Comparison of ENCODE assay signal across 8 cellular contexts in genomic region chr6:106997392-106998257, GRCh38. TPM values are rescaled to one million over a fixed set of nuclear protein-coding genes. Genes with fewer than 3 reads are reported as not detected.
A peak's percentile ranks its signal among the peaks of the same experiment; 100 is the strongest.
DNase-seq lines count a peak whose midpoint lies in the region; FAIRE-seq and TF ChIP-seq lines count a peak whose summit lies in the region.

No MANE protein-coding gene starts in this region.

- H3K27me3 Mint-ChIP-seq in chondrocyte (ENCODE audit: low read depth) (peaks cover 5% of the 10 kb centered on the region), mesothelial cell of epicardium (ENCODE audit: low read depth) (no peaks in the 10 kb centered on the region)

- H3K4me1 ChIP-seq in prostate gland (replicated peaks), result no peaks in the 10 kb centered on the region

- H3K4me1 Mint-ChIP-seq in chondrocyte (ENCODE audit: low read depth) (no peaks in the 10 kb centered on the region), mesothelial cell of epicardium (peaks cover 3% of the 10 kb centered on the region)

- intact Hi-C loops in prostate gland (cut with DNase I), result no loop called here

- no peak for TF ChIP-seq POLR2A in prostate gland (IDR thresholded peaks at IDR 0.05)

- no peaks in the 10 kb centered on the region for H3K9me3 ChIP-seq in prostate gland

- H3K4me3 ChIP-seq in BJ (ENCODE audit: low read depth, low read length) (no peak overlapping the region), prostate gland (no peak overlapping the region)

- no peaks in the 10 kb centered on the region for H3K9me3 Mint-ChIP-seq in chondrocyte (ENCODE audit: low read depth)
- no peaks in the 10 kb centered on the region for H3K9me3 Mint-ChIP-seq in mesothelial cell of epicardium

- H3K27ac Mint-ChIP-seq in chondrocyte (ENCODE audit: unreplicated experiment) (no peak overlapping the region), mesothelial cell of epicardium (no peak overlapping the region)

- H3K27me3 ChIP-seq in BJ (ENCODE audit: control insufficient read depth, insufficient read depth, low read length) (0 out of 2 replicates have a peak, but pooled peaks cover 2% of the 10 kb centered on the region), prostate gland (replicated peaks; ENCODE audit: insufficient read depth) (no peaks in the 10 kb centered on the region)

- H3K4me3 Mint-ChIP-seq in chondrocyte (ENCODE audit: unreplicated experiment) (no peak overlapping the region), mesothelial cell of epicardium (no peak overlapping the region)

- WGBS in prostate gland, result 42% methylated on average over 14 of the region's 14 CpGs

- peak; percentile 86 for TF ChIP-seq CTCF in BJ (IDR thresholded peaks at IDR 0.05; ENCODE audit: insufficient read depth, low read depth, low read length)
- peak; percentile 83 for TF ChIP-seq CTCF in chondrocyte (IDR thresholded peaks at IDR 0.05)
- TF ChIP-seq CTCF in mesothelial cell of epicardium (IDR thresholded peaks at IDR 0.05; ENCODE audit: unreplicated experiment), result peak; percentile 76
- peak in 2 of 4 experiments; percentile 41 to 53 for TF ChIP-seq CTCF in prostate gland (IDR thresholded peaks at IDR 0.05)

- no peak overlapping the region for H3K27ac ChIP-seq in prostate gland

- H3K36me3 Mint-ChIP-seq in chondrocyte (ENCODE audit: low read depth) (no peaks in the 10 kb centered on the region), mesothelial cell of epicardium (no peaks in the 10 kb centered on the region)

- DNase-seq in BJ (ENCODE audit: low read depth), result no peak
- DNase-seq in GM19239 (ENCODE audit: insufficient read length, low spot score), result peak; percentile 62
- peak; percentile 12 for DNase-seq in NCI-H187 treated with DMSO at 0.1 percent for 48 hours (lab: John Stamatoyannopoulos, UW)
- DNase-seq in UCSD-AML1 (lab: John Stamatoyannopoulos, UW; ENCODE audit: unreplicated experiment), result peak; percentile 53
- no peak for DNase-seq in chondrocyte (ENCODE audit: low spot score)
- DNase-seq in mesothelial cell of epicardium (ENCODE audit: low spot score in 2 of 2, unreplicated experiment in 2 of 2), result peak; percentile 34 to 63
- DNase-seq in superior temporal gyrus (ENCODE audit: extremely low spot score), result peak; percentile 59
- DNase-seq in prostate gland (ENCODE audit: low spot score), result no peak

- peak; percentile 87 for FAIRE-seq in GM19239 (lab: Jason Lieb, UNC)

- CTCF ChIA-PET in BJ (lab: Yijun Ruan, JAX), result interaction anchor here (0.5 to 2.3 kb wide), 21 partner anchors 9 to 1986 kb away, joined by 3 to 10 read pairs (median 4); no protein-coding TSS in a partner anchor

- POLR2A ChIA-PET in BJ (lab: Charles Lee), result no interaction called here

- H3K36me3 ChIP-seq in BJ (ENCODE audit: control insufficient read depth, insufficient read depth, low read length) (no peaks in the 10 kb centered on the region), prostate gland (no peaks in the 10 kb centered on the region)

RNA-seq across cellular contexts. Expression of gene CD24, which starts 23.1 kb away (rescaled TPM):
- polyA plus RNA-seq in BJ (2011; rRNA removed), result 0.05 and 0.07 TPM in 2 replicates
- polyA minus RNA-seq in BJ (2011; rRNA and poly(A)+ RNA removed), result 0.41 TPM in 1 of 2 replicates, not detected in the other
- total RNA-seq in chondrocyte (1.3 to 2.8 TPM (median 1.8 TPM) in 3 replicates), mesothelial cell of epicardium (377 to 390 TPM (median 382 TPM) in 3 replicates), prostate gland (100 to 1,000 TPM in 1 of 2 donors, 10 to 100 TPM in 1; 59.4 to 336 TPM)

RNA-seq across cellular contexts. Expression of gene MTRES1, which starts 30.4 kb away (rescaled TPM):
- polyA plus RNA-seq in BJ (2011; rRNA removed), result 5.7 and 9.8 TPM in 2 replicates
- 1.8 and 3.2 TPM in 2 replicates for polyA minus RNA-seq in BJ (2011; rRNA and poly(A)+ RNA removed)
- total RNA-seq in chondrocyte, result 15.5 to 19.0 TPM (median 18.9 TPM) in 3 replicates
- 16.6 to 18.7 TPM (median 17.3 TPM) in 3 replicates for total RNA-seq in mesothelial cell of epicardium
- total RNA-seq in prostate gland, result 10 to 100 TPM in 1 of 2 donors, 1 to 10 TPM in 1; 5.7 to 12.3 TPM

Comparison
In these comparisons a context has a peak if more than half of its experiments do, and no peak if none do; other contexts are left out.
1. DNase-seq: peak in GM19239 (single experiment), NCI-H187 treated with DMSO at 0.1 percent for 48 hours (single experiment), UCSD-AML1 (single experiment), mesothelial cell of epicardium (2 of 2) and superior temporal gyrus (single experiment); none in BJ (single experiment), chondrocyte (single experiment) and prostate gland (single experiment).
2. RNA of gene CD24, which starts 23.1 kb away (total RNA-seq): 377 to 390 TPM in mesothelial cell of epicardium and 59.4 to 336 TPM in prostate gland; 1.3 to 2.8 TPM in chondrocyte; every median in the first group is over 10 times any median in the second.